15 cellular contexts compared by ENCODE assay signal in genomic region chr1:183719289-183719688, GRCh38.
A peak's percentile ranks its signal among the peaks of the same experiment; 100 is the strongest.
DNase-seq lines count a peak whose midpoint lies in the region; ATAC-seq, FAIRE-seq and TF ChIP-seq lines count a peak whose summit lies in the region.
"Had no signal": no experiment of that assay in that cellular context is flagged by ENCODE, and none has a peak within 500 bp of the region (broad histone marks: within the 10 kb centered on the region; RNA-seq: fewer than 3 reads in every experiment).

No MANE protein-coding gene starts in this region.

- H3K79me2 ChIP-seq in PC-3 (ENCODE audit: low read length): no peaks in the 10 kb centered on the region

- FAIRE-seq in A549 (lab: Jason Lieb, UNC): no peak
- FAIRE-seq: A204.1 had no signal

- H3K27me3 ChIP-seq in H7 (ENCODE audit: control insufficient read depth, insufficient read depth, low read length) (no peaks in the 10 kb centered on the region), PC-3 (ENCODE audit: low read length) (no peaks in the 10 kb centered on the region)
- H3K27me3 ChIP-seq: BLaER1 treated with 17β-estradiol and CSF1 and Interleukin-3, amounts not matched to agents 10 nM and 100 nM had no signal

- TF ChIP-seq POLR2A in A549 (IDR thresholded peaks at IDR 0.05; ENCODE audit: low read length): no peak

- CTCF ChIA-PET in A549 (lab: Yijun Ruan, JAX): interaction anchor here (1.0 to 1.4 kb wide), 2 partner anchors 34 to 197 kb away, joined by 3 to 4 read pairs; no protein-coding TSS in a partner anchor
- CTCF ChIA-PET in PC-3 (lab: Charles Lee): no interaction called here

- H3K9me2 ChIP-seq in PC-3 (replicated peaks; ENCODE audit: low read length): no peaks in the 10 kb centered on the region

- no peaks in the 10 kb centered on the region for H4K20me1 ChIP-seq in PC-3 (ENCODE audit: low read length)
- H4K20me1 ChIP-seq: BLaER1 treated with 17β-estradiol and CSF1 and Interleukin-3, amounts not matched to agents 10 nM and 100 nM had no signal

- no peak overlapping the region for H3K4me3 ChIP-seq in A549
- no peak overlapping the region for H3K4me3 ChIP-seq in H7 (ENCODE audit: insufficient read depth, low read depth, low read length)
- H3K4me3 ChIP-seq in PC-3 (ENCODE audit: low read length): no peak overlapping the region
- H3K4me3 ChIP-seq: BLaER1 treated with 17β-estradiol and CSF1 and Interleukin-3, amounts not matched to agents 10 nM and 100 nM had no signal

- H3K36me3 ChIP-seq in H7 (replicated peaks; ENCODE audit: control insufficient read depth, insufficient read depth, low read length): no peaks in the 10 kb centered on the region
- H3K36me3 ChIP-seq in PC-3 (ENCODE audit: low read depth, low read length): no peaks in the 10 kb centered on the region
- H3K36me3 ChIP-seq: BLaER1 treated with 17β-estradiol and CSF1 and Interleukin-3, amounts not matched to agents 10 nM and 100 nM had no signal

- intact Hi-C loops in PC-3 (cut with micrococcal nuclease) (no loop called here), left colon (cut with DNase I, micrococcal nuclease) (no loop called here)

- DNase-seq in A549 (ENCODE audit: low read depth in 1 of 2, low spot score in 1 of 2): peak in 1 of 2 experiments; percentile 55
- peak; percentile 6 for DNase-seq in H7
- DNase-seq in PC-3: peak; percentile 43
- no peak for DNase-seq in left colon
- DNase-seq in NCI-H1436 (lab: John Stamatoyannopoulos, UW): no peak
- DNase-seq: NCI-H1694, NCI-H2171 treated with DMSO at 0.1 percent for 48 hours, NCI-H446 treated with DMSO at 0.1 percent for 48 hours, NCI-H748 treated with DMSO at 0.1 percent for 48 hours had no signal

- WGBS in A549 (ENCODE audit: missing lambda C conversion rate): 21% methylated on average over 2 of the region's 2 CpGs

- H3K4me2 ChIP-seq in A549: peak overlapping the region; percentile 38
- H3K4me2 ChIP-seq in PC-3 (ENCODE audit: low read length): no peak overlapping the region
- H3K4me2 ChIP-seq: BLaER1 treated with 17β-estradiol and CSF1 and Interleukin-3, amounts not matched to agents 10 nM and 100 nM had no signal

- peaks cover 32% of the 10 kb centered on the region for H3K4me1 ChIP-seq in A549
- peaks cover 4% of the 10 kb centered on the region; the same call in 1 of the 2 replicates for H3K4me1 ChIP-seq in PC-3 (ENCODE audit: insufficient read depth, low read length)
- H3K4me1 ChIP-seq: BLaER1 treated with 17β-estradiol and CSF1 and Interleukin-3, amounts not matched to agents 10 nM and 100 nM had no signal

- no peak for TF ChIP-seq CTCF in A549 (IDR thresholded peaks at IDR 0.05)
- TF ChIP-seq CTCF in PC-3 (conservative IDR thresholded peaks at IDR 0.05; ENCODE audit: low read depth, low read length): no peak

- no peak for TF ChIP-seq RAD21 in A549 (conservative IDR thresholded peaks at IDR 0.05 in 1 of 2, IDR thresholded peaks at IDR 0.05 in 1 of 2)

- POLR2A ChIA-PET in A549 (lab: Yijun Ruan, JAX) (no interaction called here), PC-3 (lab: Charles Lee; ENCODE audit: unreplicated experiment) (no interaction called here)

- H3K9me3 ChIP-seq in A549 (no peaks in the 10 kb centered on the region), PC-3 (ENCODE audit: low read length) (no peaks in the 10 kb centered on the region)

- peak overlapping the region; percentile 23 to 45 for H3K27ac ChIP-seq in A549
- no peak overlapping the region for H3K27ac ChIP-seq in PC-3 (ENCODE audit: low read length)
- H3K27ac ChIP-seq: BLaER1 treated with 17β-estradiol and CSF1 and Interleukin-3, amounts not matched to agents 10 nM and 100 nM had no signal

- no peak for TF ChIP-seq EP300 in A549 (IDR thresholded peaks at IDR 0.05)

- H3K9ac ChIP-seq in PC-3 (ENCODE audit: low read length): no peak overlapping the region
- H3K9ac ChIP-seq: BLaER1 treated with 17β-estradiol and CSF1 and Interleukin-3, amounts not matched to agents 10 nM and 100 nM had no signal

- H2AFZ ChIP-seq in PC-3 (ENCODE audit: low read length): no peak overlapping the region

- BruUV-seq in PC-3 (replicated peaks; lab: Mats Ljungman, UMichigan): no TSS peak

- no peaks in the 10 kb centered on the region for H3F3A ChIP-seq in PC-3 (ENCODE audit: low read length, unreplicated experiment)

- peak; percentile 58 to 60; a peak in 4 of 6 replicates for ATAC-seq in A549
- peak; percentile 95 for ATAC-seq in PC-3
- peak; percentile 44 for ATAC-seq in left colon
- no peak for ATAC-seq in HG03342 (IDR thresholded peaks at IDR 0.05; ENCODE audit: unreplicated experiment)
- ATAC-seq in GM18517 (IDR thresholded peaks at IDR 0.05; ENCODE audit: unreplicated experiment): no peak
- ATAC-seq in GM21619 (IDR thresholded peaks at IDR 0.05; ENCODE audit: unreplicated experiment): no peak
- ATAC-seq: Panc1 had no signal

TF ChIP-seq in A549, 52 proteins besides CTCF, POLR2A, EP300 and RAD21:
- no peak for TF ChIP-seq KDM5A (IDR thresholded peaks at IDR 0.05)
- no peak for TF ChIP-seq NPAS2 (CRISPR knock-in tag; IDR thresholded peaks at IDR 0.05; ENCODE audit: borderline replicate concordance)
- TF ChIP-seq TP53 (CRISPR knock-in tag; IDR thresholded peaks at IDR 0.05): no peak
- TF ChIP-seq, protein P1, sequence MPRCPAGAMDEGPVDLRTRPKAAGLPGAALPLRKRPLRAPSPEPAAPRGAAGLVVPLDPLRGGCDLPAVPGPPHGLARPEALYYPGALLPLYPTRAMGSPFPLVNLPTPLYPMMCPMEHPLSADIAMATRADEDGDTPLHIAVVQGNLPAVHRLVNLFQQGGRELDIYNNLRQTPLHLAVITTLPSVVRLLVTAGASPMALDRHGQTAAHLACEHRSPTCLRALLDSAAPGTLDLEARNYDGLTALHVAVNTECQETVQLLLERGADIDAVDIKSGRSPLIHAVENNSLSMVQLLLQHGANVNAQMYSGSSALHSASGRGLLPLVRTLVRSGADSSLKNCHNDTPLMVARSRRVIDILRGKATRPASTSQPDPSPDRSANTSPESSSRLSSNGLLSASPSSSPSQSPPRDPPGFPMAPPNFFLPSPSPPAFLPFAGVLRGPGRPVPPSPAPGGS (IDR thresholded peaks at IDR 0.05): no peak
- TF ChIP-seq USF2 (IDR thresholded peaks at IDR 0.05): no peak
- TF ChIP-seq MYC (IDR thresholded peaks at IDR 0.05; ENCODE audit: borderline replicate concordance, low read length): no peak
- no peak for TF ChIP-seq ZNF302 (CRISPR knock-in tag; IDR thresholded peaks at IDR 0.05)
- TF ChIP-seq CHD2 (IDR thresholded peaks at IDR 0.05; ENCODE audit: low read length, partially characterized antibody): no peak
- TF ChIP-seq JUN (IDR thresholded peaks at IDR 0.05): no peak
- no peak for TF ChIP-seq HES2 (IDR thresholded peaks at IDR 0.05)
- TF ChIP-seq ZC3H11A (IDR thresholded peaks at IDR 0.05): no peak
- no peak for TF ChIP-seq HOXB5 (CRISPR knock-in tag; IDR thresholded peaks at IDR 0.05)
- TF ChIP-seq BHLHE40 (IDR thresholded peaks at IDR 0.05; ENCODE audit: low read depth, low read length): no peak
- TF ChIP-seq HOXB13 (CRISPR knock-in tag; IDR thresholded peaks at IDR 0.05; ENCODE audit: low read depth): no peak
- no peak for TF ChIP-seq POLR2AphosphoS2 (conservative IDR thresholded peaks at IDR 0.05; ENCODE audit: low read length)
- TF ChIP-seq JUNB (IDR thresholded peaks at IDR 0.05): no peak
- no peak for TF ChIP-seq EHMT2 (IDR thresholded peaks at IDR 0.05; ENCODE audit: low read depth)
- TF ChIP-seq ELK1 (IDR thresholded peaks at IDR 0.05; ENCODE audit: low read depth, low read length): no peak
- no peak for TF ChIP-seq GATA3 (IDR thresholded peaks at IDR 0.05; ENCODE audit: borderline replicate concordance)

Comparison
In these comparisons a context has a peak if more than half of its experiments do, and no peak if none do; other contexts are left out.
1. ATAC-seq: peak in A549 (2 of 2), PC-3 (single experiment) and left colon (single experiment); none in HG03342 (single experiment), GM18517 (single experiment) and GM21619 (single experiment).
2. DNase-seq: peak in H7 (single experiment) and PC-3 (single experiment); none in left colon (0 of 2) and NCI-H1436 (single experiment).